ENCODE assay signal across 8 cellular contexts in genomic region chr14:88562831-88563686, GRCh38. TPM values are rescaled to one million over a fixed set of nuclear protein-coding genes. Genes with fewer than 3 reads are reported as not detected.
A peak's percentile ranks its signal among the peaks of the same experiment; 100 is the strongest.
DNase-seq lines count a peak whose midpoint lies in the region; ATAC-seq and TF ChIP-seq lines count a peak whose summit lies in the region.

TSS of gene ZC3H14 (plus strand) at chr14:88563037. CDS start at chr14:88563134, 97 bp downstream.

- TF ChIP-seq CTCF in kidney epithelial cell (IDR thresholded peaks at IDR 0.05; ENCODE audit: insufficient read depth, low read length, poor library complexity, severe bottlenecking) = no peak

- H3K4me3 ChIP-seq in kidney epithelial cell (ENCODE audit: low read depth, low read length) = peak within 1 kb of the TSS; percentile 96

- H3K27me3 ChIP-seq in kidney epithelial cell (ENCODE audit: control insufficient read depth, insufficient read depth, low read length) = no peaks in the 10 kb centered on the region

- no peaks in the 10 kb centered on the region for H3K36me3 ChIP-seq in kidney epithelial cell (ENCODE audit: control insufficient read depth, insufficient read depth, low read length)

- DNase-seq in Ammon's horn (ENCODE audit: low spot score) (peak; percentile 90), NCI-H460 (ENCODE audit: extremely low read depth, low read depth) (peak; percentile 83), cerebellar nuclear complex (lab: John Stamatoyannopoulos, UW) (peak; percentile 17 to 48), kidney epithelial cell (ENCODE audit: low read depth) (no peak)
- peak; percentile 83 for DNase-seq in activated CD4-positive, alpha-beta T cell treated with anti-CD3 and anti-CD28 coated beads for 1 hour
- DNase-seq in stimulated activated CD4-positive, alpha-beta T cell treated with anti-CD3 and anti-CD28 coated beads, Interleukin-1b, Interleukin-23, amount 100 ng/mL, for 1 hour (ENCODE audit: low read depth in 2 of 2) = peak; percentile 69 to 79

- ATAC-seq in GM19035 (IDR thresholded peaks at IDR 0.05; ENCODE audit: unreplicated experiment) (peak; percentile 96), HG03342 (IDR thresholded peaks at IDR 0.05; ENCODE audit: unreplicated experiment) (peak; percentile 93)

RNA-seq across cellular contexts. Expression of gene ZC3H14, which starts in this region (rescaled TPM):
- total RNA-seq in NCI-H460 (2014; rRNA removed; shearing (Covaris generic)) = 93.1 and 97.8 TPM in 2 replicates
- 50.3 and 79.2 TPM in 2 replicates for polyA plus RNA-seq in NCI-H460 (2014; cell fraction: nucleus; rRNA removed)
- total RNA-seq in kidney epithelial cell = 59.9 and 71.1 TPM in 2 replicates
